ENCODE assay signal across 20 cellular contexts in the genomic region with DNA sequence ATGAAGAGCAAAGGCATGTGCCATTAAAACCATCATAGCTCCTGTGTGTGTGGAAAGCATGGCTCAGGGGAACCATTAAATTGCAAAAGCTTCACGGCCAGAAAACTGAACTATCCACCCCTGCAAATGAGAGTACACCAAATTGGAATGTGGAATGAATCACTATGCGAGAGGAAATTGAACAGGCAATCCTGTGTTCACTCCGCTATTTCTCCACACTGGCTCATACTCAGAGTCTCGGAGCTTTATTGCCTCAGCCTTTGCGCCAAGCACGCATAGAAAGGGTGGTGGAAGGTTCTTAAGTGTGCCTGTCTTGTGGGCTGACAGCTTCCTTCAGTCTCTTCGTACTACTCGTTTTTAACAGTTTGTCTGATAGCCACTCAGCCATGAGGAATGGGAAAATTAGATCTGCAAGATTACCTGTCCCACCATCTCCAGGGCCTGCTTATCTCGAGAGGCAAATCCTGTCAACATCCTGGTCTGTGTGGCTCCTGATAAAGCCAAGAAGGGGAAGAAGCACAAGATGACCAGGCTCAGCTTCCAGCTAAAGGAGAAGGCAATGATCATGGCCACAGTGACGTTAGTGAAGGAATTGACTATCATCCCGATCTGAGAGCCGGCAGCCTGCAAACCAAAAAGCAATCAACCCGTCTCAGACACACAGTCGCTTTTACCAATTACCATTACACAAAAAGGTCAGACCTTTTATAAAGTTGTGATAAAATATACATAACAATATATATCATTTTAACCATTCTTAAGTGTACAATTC. TPM values are rescaled to one million over a fixed set of nuclear protein-coding genes. Genes with fewer than 3 reads are reported as not detected.
A peak's percentile ranks its signal among the peaks of the same experiment; 100 is the strongest.
DNase-seq lines count a peak whose midpoint lies in the region; ATAC-seq and TF ChIP-seq lines count a peak whose summit lies in the region.
"Had no signal": no experiment of that assay in that cellular context is flagged by ENCODE, and none has a peak within 500 bp of the region (broad histone marks: within the 10 kb centered on the region; RNA-seq: fewer than 3 reads in every experiment).

No MANE protein-coding gene starts in this region.

- H2BK12ac ChIP-seq in mesenchymal stem cell (ENCODE audit: low read length in 2 of 2): no peak overlapping the region

- no peak overlapping the region for H2BK120ac ChIP-seq in mesenchymal stem cell (ENCODE audit: low read depth, low read length)

- no peaks in the 10 kb centered on the region for H3K4me1 ChIP-seq in mesenchymal stem cell (ENCODE audit: control insufficient read depth, insufficient read depth, low read depth, low read length)
- H3K4me1 ChIP-seq: psoas muscle had no signal

- H4K91ac ChIP-seq in mesenchymal stem cell (ENCODE audit: low read length): no peak overlapping the region

- no peaks in the 10 kb centered on the region for H3K36me3 ChIP-seq in mesenchymal stem cell (ENCODE audit: control insufficient read depth in 1 of 2, insufficient read depth in 2 of 2, low read depth in 1 of 2, low read length in 2 of 2)

- ATAC-seq in GM18858 (IDR thresholded peaks at IDR 0.05; ENCODE audit: unreplicated experiment): no peak
- no peak for ATAC-seq in GM21528 (IDR thresholded peaks at IDR 0.05; ENCODE audit: low FRiP score, unreplicated experiment)
- ATAC-seq: activated CD8-positive, alpha-beta T cell treated with anti-CD3 and anti-CD28 coated beads, Interleukin-2, amount 10 ng/mL, durations not matched to agents 7 days and 5 days; Panc1; psoas muscle had no signal

- H4K8ac ChIP-seq in mesenchymal stem cell (ENCODE audit: low read length): no peak overlapping the region

- H3K4me3 ChIP-seq in cardiac fibroblast (replicated peaks in 1 of 2; ENCODE audit: low read depth in 2 of 2, low read length in 2 of 2) (no peak overlapping the region), mesenchymal stem cell (ENCODE audit: insufficient read depth in 1 of 2, low read depth in 1 of 2, low read length in 2 of 2) (no peak overlapping the region)
- H3K4me3 ChIP-seq: psoas muscle had no signal

- H2AFZ ChIP-seq in mesenchymal stem cell (ENCODE audit: low read depth, low read length): no peak overlapping the region

- no peak overlapping the region for H3K23ac ChIP-seq in mesenchymal stem cell (ENCODE audit: low read length in 2 of 2)

- no peak overlapping the region for H2BK5ac ChIP-seq in mesenchymal stem cell (ENCODE audit: low read depth, low read length, poor library complexity, severe bottlenecking)

- H3K9me3 ChIP-seq in mesenchymal stem cell (ENCODE audit: control insufficient read depth, low read length): no peaks in the 10 kb centered on the region
- H3K9me3 ChIP-seq: psoas muscle had no signal

- peak overlapping the region in 1 of 2 experiments; percentile 65 for H3K18ac ChIP-seq in mesenchymal stem cell (ENCODE audit: low read depth in 1 of 2, low read length in 2 of 2)

- peak overlapping the region in 1 of 2 experiments; percentile 71 for H3K14ac ChIP-seq in mesenchymal stem cell (ENCODE audit: low read length in 2 of 2)

- WGBS in mesenchymal stem cell: 42% methylated on average over 9 of the region's 14 CpGs

- no peak overlapping the region for H2AK5ac ChIP-seq in mesenchymal stem cell (ENCODE audit: low read length, severe bottlenecking)

- peaks cover 0 to 15% of the 10 kb centered on the region in 2 experiments for H3K27me3 ChIP-seq in mesenchymal stem cell (ENCODE audit: control insufficient read depth in 1 of 2, insufficient read depth in 1 of 2, low read length in 2 of 2)

- no peak overlapping the region for H3K4ac ChIP-seq in mesenchymal stem cell (ENCODE audit: low read depth in 1 of 2, low read length in 2 of 2)

- H3K4me2 ChIP-seq in mesenchymal stem cell (ENCODE audit: low read length, poor library complexity, severe bottlenecking): no peak overlapping the region

- H2BK15ac ChIP-seq in mesenchymal stem cell (ENCODE audit: low read depth, poor library complexity, severe bottlenecking): no peak overlapping the region

- CTCF ChIA-PET in HEK293T (lab: Yijun Ruan, JAX): no interaction called here

- no peaks in the 10 kb centered on the region for H3K79me1 ChIP-seq in mesenchymal stem cell (replicated peaks; ENCODE audit: low read length, poor library complexity, severe bottlenecking)

- no peak overlapping the region for H3K27ac ChIP-seq in mesenchymal stem cell (ENCODE audit: low read length, poor library complexity, severe bottlenecking)
- H3K27ac ChIP-seq: psoas muscle had no signal

- DNase-seq in Daoy (ENCODE audit: low read depth) (peak; percentile 57), OCI-M1 (lab: John Stamatoyannopoulos, UW) (peak; percentile 93), cardiac fibroblast (ENCODE audit: low read depth in 2 of 2) (peak; percentile 76 to 88), mesenchymal stem cell (peak; percentile 84), HEK293T (ENCODE audit: extremely low spot score) (no peak), LoVo (ENCODE audit: low spot score) (no peak)
- DNase-seq: activated CD8-positive, alpha-beta T cell treated with anti-CD3 and anti-CD28 coated beads, Interleukin-2, amount 10 ng/mL, durations not matched to agents 7 days and 5 days; activated naive CD4-positive, alpha-beta T cell; DMS153; GOT3; NCI-H1092 treated with DMSO at 0.1 percent for 48 hours; psoas muscle; stimulated activated CD4-positive, alpha-beta T cell treated with anti-CD3 and anti-CD28 coated beads, Interleukin-4, amount 100 ng/mL, for 4 hours; stimulated activated naive CD4-positive, alpha-beta T cell had no signal

- no peak for TF ChIP-seq CTCF in cardiac fibroblast (IDR thresholded peaks at IDR 0.05; ENCODE audit: low read depth, low read length)

- H3K9ac ChIP-seq in mesenchymal stem cell (ENCODE audit: low read length): no peak overlapping the region

- POLR2A ChIA-PET in HEK293T (lab: Yijun Ruan, JAX): no interaction called here

TF ChIP-seq in HEK293T, 16 proteins besides CTCF, POLR2A, EP300 and RAD21:
- no peak for TF ChIP-seq TARDBP (IDR thresholded peaks at IDR 0.05)
TF ChIP-seq in HEK293T: peak in this region for 0.

RNA-seq across cellular contexts. Expression of gene G6PC2, which starts 34.9 kb away (rescaled TPM):
- total RNA-seq in Daoy (2014; rRNA removed; shearing (Covaris generic)): not detected in 2 replicates
- polyA plus RNA-seq in mesenchymal stem cell (2013, experiment 1 of 2): not detected
- not detected for polyA plus RNA-seq in mesenchymal stem cell (2013, experiment 2 of 2)
- total RNA-seq: activated CD8-positive, alpha-beta T cell treated with anti-CD3 and anti-CD28 coated beads, Interleukin-2, amount 10 ng/mL, durations not matched to agents 7 days and 5 days; chondrocyte; mucosa of gallbladder; psoas muscle; T-helper 2 cell treated with Interferon-gamma antibody and Interleukin-4, amounts not matched to agents 100 ng/mL and 5 ng/mL, for 36 hours had no signal

RNA-seq across cellular contexts. Expression of gene SPC25, which starts 45.8 kb away (rescaled TPM):
- 59.7 and 148 TPM in 2 replicates for total RNA-seq in Daoy (2014; rRNA removed; shearing (Covaris generic))
- polyA plus RNA-seq in mesenchymal stem cell (2013, experiment 1 of 2): 3.3 TPM
- 3.7 TPM for polyA plus RNA-seq in mesenchymal stem cell (2013, experiment 2 of 2)

Comparison
In these comparisons a context has a peak if more than half of its experiments do, and no peak if none do; other contexts are left out.
1. DNase-seq: peak in Daoy (single experiment), OCI-M1 (single experiment), cardiac fibroblast (2 of 2) and mesenchymal stem cell (single experiment); none in HEK293T (single experiment) and LoVo (single experiment).